10 cellular contexts compared by ENCODE assay signal in the genomic region with DNA sequence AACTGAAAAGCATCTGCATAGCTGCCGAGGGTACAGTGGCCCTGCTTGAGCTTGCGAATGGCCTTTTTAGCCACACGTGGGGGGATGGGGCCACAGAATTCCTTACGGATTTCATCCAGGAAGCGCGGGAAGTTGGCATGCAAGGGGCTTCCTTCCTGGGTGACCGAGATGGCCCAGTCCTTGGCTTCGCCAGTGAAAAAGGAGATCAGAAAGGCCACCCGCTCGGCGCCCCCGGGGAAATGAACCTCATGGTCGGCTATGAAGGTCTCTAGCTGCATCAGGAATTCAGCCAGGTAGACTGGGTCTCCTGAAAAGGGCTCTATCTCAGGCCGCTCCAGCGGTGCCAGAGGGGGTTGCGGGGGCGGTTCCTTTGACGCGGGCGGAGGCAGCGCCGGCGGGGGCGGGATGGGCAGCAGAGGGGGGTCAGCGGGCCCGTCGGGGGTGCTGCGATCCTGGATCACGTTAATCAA. TPM values are rescaled to one million over a fixed set of nuclear protein-coding genes. Genes with fewer than 3 reads are reported as not detected.
DNase-seq lines count a peak whose midpoint lies in the region; ATAC-seq and TF ChIP-seq lines count a peak whose summit lies in the region.
"Had no signal": no experiment of that assay in that cellular context is flagged by ENCODE, and none has a peak within 500 bp of the region (broad histone marks: within the 10 kb centered on the region; RNA-seq: fewer than 3 reads in every experiment).

No MANE protein-coding gene starts in this region.

- no peak overlapping the region for H3K9ac ChIP-seq in endodermal cell (ENCODE audit: extremely low read depth, low read length, poor library complexity, severe bottlenecking)

- no peaks in the 10 kb centered on the region for H3K36me3 ChIP-seq in cardiac muscle cell
- no peaks in the 10 kb centered on the region for H3K36me3 ChIP-seq in endodermal cell (ENCODE audit: control insufficient read depth, insufficient read depth, low read length)
- no peaks in the 10 kb centered on the region for H3K36me3 ChIP-seq in upper lobe of right lung

- 16 to 27% methylated on average over 3 to 28 of the region's 29 CpGs for WGBS in endodermal cell (ENCODE audit: insufficient coverage in 1 of 2, insufficient read length in 1 of 2), 2 experiments

- H3K36me3 Mint-ChIP-seq in endodermal cell (ENCODE audit: low read depth) (peaks cover 20% of the 10 kb centered on the region), naive B cell (no peaks in the 10 kb centered on the region)

- H3K27ac ChIP-seq in cardiac muscle cell (no peak overlapping the region), endodermal cell (ENCODE audit: low read depth, low read length) (no peak overlapping the region), upper lobe of right lung (no peak overlapping the region)

- H3K27ac Mint-ChIP-seq in endodermal cell (no peak overlapping the region), naive B cell (peak overlapping the region in 1 of 6 donors; percentile 44)

- H3K27me3 Mint-ChIP-seq in endodermal cell (ENCODE audit: insufficient read depth) (peaks cover 24% of the 10 kb centered on the region), naive B cell (peaks cover 20 to 61% (median 49%) of the 10 kb centered on the region in 3 donors)

- H3K9me3 Mint-ChIP-seq in endodermal cell (peaks cover 71% of the 10 kb centered on the region), naive B cell (peaks cover 0 to 6% (median 0%) of the 10 kb centered on the region in 7 donors)

- H3K9me3 ChIP-seq in cardiac muscle cell (ENCODE audit: low read depth) (no peaks in the 10 kb centered on the region), endodermal cell (ENCODE audit: control insufficient read depth, low read length) (no peaks in the 10 kb centered on the region), upper lobe of right lung (no peaks in the 10 kb centered on the region)

- H3K27me3 ChIP-seq in cardiac muscle cell (no peaks in the 10 kb centered on the region), endodermal cell (ENCODE audit: control insufficient read depth, insufficient read depth, low read length, poor library complexity, severe bottlenecking) (peaks cover 15% of the 10 kb centered on the region), upper lobe of right lung (no peaks in the 10 kb centered on the region)

- H3K4me1 ChIP-seq in cardiac muscle cell (ENCODE audit: low read depth) (peaks cover 15% of the 10 kb centered on the region), endodermal cell (ENCODE audit: control insufficient read depth, insufficient read depth, low read length) (peaks cover 3% of the 10 kb centered on the region), upper lobe of right lung (peaks cover 7% of the 10 kb centered on the region)

- intact Hi-C loops in cardiac septum (cut with DNase I): loop anchor here (5.0 kb wide), 1 partner anchor 52 kb away; a partner anchor contains a TSS
- intact Hi-C loops in upper lobe of right lung (cut with DNase I): loop anchor here (10.0 kb wide), 1 partner anchor 126 kb away; no protein-coding TSS in a partner anchor

- H3K4me3 ChIP-seq in cardiac muscle cell: peak overlapping the region; percentile 51
- peak overlapping the region; percentile 74 for H3K4me3 ChIP-seq in endodermal cell (ENCODE audit: low read length)
- peak overlapping the region; percentile 56 for H3K4me3 ChIP-seq in upper lobe of right lung
- H3K4me3 ChIP-seq: GM12878 had no signal

- no peak for ATAC-seq in naive B cell (ENCODE audit: low read depth in 2 of 2)
- ATAC-seq in upper lobe of right lung: no peak
- no peak for ATAC-seq in left lobe of liver

- H3K4me3 Mint-ChIP-seq in endodermal cell (peak overlapping the region; percentile 58), naive B cell (peak overlapping the region in 7 of 8 donors; percentile 47 to 88 (median 66))

- DNase-seq in cardiac muscle cell (ENCODE audit: low read depth in 1 of 2, low spot score in 1 of 2): no peak
- DNase-seq in cardiac septum (ENCODE audit: low spot score): no peak
- DNase-seq in endodermal cell: peak; percentile 64
- DNase-seq in naive B cell: no peak
- DNase-seq in upper lobe of right lung: no peak
- DNase-seq in retina: no peak
- DNase-seq in left lobe of liver (ENCODE audit: low spot score): no peak
- no peak for DNase-seq in CD1c-positive myeloid dendritic cell (ENCODE audit: extremely low spot score)
- DNase-seq: NCI-H345 had no signal

- TF ChIP-seq CTCF in cardiac muscle cell (IDR thresholded peaks at IDR 0.05; ENCODE audit: low read depth, low read length): no peak
- TF ChIP-seq CTCF in endodermal cell (conservative IDR thresholded peaks at IDR 0.05): no peak
- TF ChIP-seq CTCF in upper lobe of right lung (IDR thresholded peaks at IDR 0.05): no peak

- H3K4me1 Mint-ChIP-seq in endodermal cell: peaks cover 10% of the 10 kb centered on the region
- H3K4me1 Mint-ChIP-seq in naive B cell: peaks cover 5 to 9% (median 8%) of the 10 kb centered on the region in 3 donors

RNA-seq across cellular contexts. Expression of a gene that starts 0.9 kb away (rescaled TPM):
- total RNA-seq in cardiac muscle cell (9.0 and 11.6 TPM in 2 replicates), cardiac septum (6.3 TPM), endodermal cell (1 to 10 TPM; 8.4 to 9.9 TPM), upper lobe of right lung (9.2 TPM), left lobe of liver (3.1 TPM)
- polyA plus RNA-seq in cardiac muscle cell (8.3 and 10.4 TPM in 2 replicates), naive B cell (ENCODE audit: low read depth in 6 of 6) (under 1 TPM in 2 of 6 donors, not detected in 4; 0.12 to 0.17 TPM)
- polyA plus RNA-seq in endodermal cell (2013, experiment 1 of 2): 17.5 TPM
- 14.4 TPM for polyA plus RNA-seq in endodermal cell (2013, experiment 2 of 2)

RNA-seq across cellular contexts. Expression of a gene that starts 50.8 kb away (rescaled TPM):
- total RNA-seq in cardiac muscle cell (21.1 and 21.6 TPM in 2 replicates), cardiac septum (8.5 TPM), endodermal cell (10 to 100 TPM; 16.6 to 17.2 TPM), upper lobe of right lung (8.8 TPM), left lobe of liver (7.3 TPM)
- polyA plus RNA-seq in cardiac muscle cell (44.8 and 63.7 TPM in 2 replicates), naive B cell (ENCODE audit: low read depth in 6 of 6) (10 to 100 TPM; 26.0 to 44.6 (median 35.6) TPM)
- polyA plus RNA-seq in endodermal cell (2013, experiment 1 of 2): 27.2 TPM
- polyA plus RNA-seq in endodermal cell (2013, experiment 2 of 2): 28.5 TPM
